In genomic region chr1:149254870-149255847, GRCh38 we compare ENCODE assay signal across 7 cellular contexts.
DNase-seq lines count a peak whose midpoint lies in the region; ATAC-seq and TF ChIP-seq lines count a peak whose summit lies in the region.
"Not testable (repeated sequence)": the region's sequence is repeated elsewhere in the genome, so short reads cannot be mapped to it uniquely, and the experiment has no call there.

No MANE protein-coding gene starts in this region.

- ATAC-seq in RWPE2 (ENCODE audit: low read depth) (peak; percentile 98), esophagus mucosa (peak; percentile 47), left cardiac atrium (peak; percentile 91 to 99), lower lobe of right lung (peak; percentile 79 to 84)
- peak; percentile 78 for ATAC-seq in stimulated activated naive CD8-positive, alpha-beta T cell treated with anti-CD3 and anti-CD28 coated beads, Interleukin-15, Interleukin-2, amounts not matched to agents 100 U/mL and 50 U/mL, for 24 hours

- H3K4me3 Mint-ChIP-seq in HFFc6 = not testable (repeated sequence)

- not testable (repeated sequence) for H4K20me1 ChIP-seq in osteoblast (ENCODE audit: insufficient read depth, low read length)

- intact Hi-C loops in left cardiac atrium (cut with DNase I); lower lobe of right lung (cut with DNase I): not testable (repeated sequence)

- not testable (repeated sequence) for TF ChIP-seq CTCF in HFFc6 (IDR thresholded peaks at IDR 0.05); RWPE2 (IDR thresholded peaks at IDR 0.05; ENCODE audit: poor library complexity, severe bottlenecking); lower lobe of right lung (IDR thresholded peaks at IDR 0.05); osteoblast (IDR thresholded peaks at IDR 0.05; ENCODE audit: extremely low read depth, low read depth, low read length)

- H3K27me3 Mint-ChIP-seq in HFFc6 (ENCODE audit: insufficient read depth) = not testable (repeated sequence)

- H3K9me3 Mint-ChIP-seq in HFFc6 = not testable (repeated sequence)

- H3K36me3 ChIP-seq in RWPE2 (ENCODE audit: low read depth); lower lobe of right lung; osteoblast (ENCODE audit: insufficient read depth, low read length): not testable (repeated sequence)

- H3K27me3 ChIP-seq in RWPE2 (ENCODE audit: insufficient read depth, poor library complexity, severe bottlenecking); lower lobe of right lung (ENCODE audit: low read depth); osteoblast (ENCODE audit: insufficient read depth, low read length): not testable (repeated sequence)

- H3K79me2 ChIP-seq in osteoblast (ENCODE audit: insufficient read depth, low read length) = not testable (repeated sequence)

- DNase-seq in HFFc6 = peak; percentile 1
- not testable (repeated sequence) for DNase-seq in RWPE2 (ENCODE audit: low spot score); left cardiac atrium; lower lobe of right lung; osteoblast (ENCODE audit: insufficient read length, low spot score, missing footprints); stimulated activated naive CD8-positive, alpha-beta T cell treated with anti-CD3 and anti-CD28 coated beads, Interleukin-15, Interleukin-2, amounts not matched to agents 100 U/mL and 50 U/mL, for 24 hours

- not testable (repeated sequence) for H3K27ac ChIP-seq in RWPE2 (ENCODE audit: poor library complexity, severe bottlenecking); lower lobe of right lung
- H3K27ac ChIP-seq in osteoblast (ENCODE audit: low read depth, low read length) = peak overlapping the region; percentile 58

- H3K27ac Mint-ChIP-seq in HFFc6 = not testable (repeated sequence)

- peak overlapping the region; percentile 57 for H3K4me2 ChIP-seq in osteoblast (ENCODE audit: insufficient read depth, low read length)

- H3K4me3 ChIP-seq in RWPE2 (ENCODE audit: severe bottlenecking); lower lobe of right lung; osteoblast (ENCODE audit: insufficient read depth, low read length): not testable (repeated sequence)

- H3K4me1 Mint-ChIP-seq in HFFc6 (ENCODE audit: low read depth) = not testable (repeated sequence)

- H3K9me3 ChIP-seq in RWPE2 (ENCODE audit: severe bottlenecking); lower lobe of right lung; osteoblast (ENCODE audit: low read depth, low read length): not testable (repeated sequence)

- H3K4me1 ChIP-seq in RWPE2 (ENCODE audit: insufficient read depth, poor library complexity, severe bottlenecking); lower lobe of right lung; osteoblast (ENCODE audit: insufficient read depth, low read length): not testable (repeated sequence)

- H2AFZ ChIP-seq in osteoblast (ENCODE audit: low read length) = not testable (repeated sequence)

- H3K36me3 Mint-ChIP-seq in HFFc6 (ENCODE audit: low read depth) = not testable (repeated sequence)

Comparison
In these comparisons a context has a peak if more than half of its experiments do, and no peak if none do; other contexts are left out.
1. ATAC-seq: peak in every context shown above with its lines; median percentile 98 in RWPE2; 95 in left cardiac atrium; 82 in lower lobe of right lung; 78 in stimulated activated naive CD8-positive, alpha-beta T cell treated with anti-CD3 and anti-CD28 coated beads, Interleukin-15, Interleukin-2, amounts not matched to agents 100 U/mL and 50 U/mL, for 24 hours; 47 in esophagus mucosa.